In genomic region chr4:107625503-107625902, GRCh38 we compare ENCODE assay signal across 15 cellular contexts.
DNase-seq lines count a peak whose midpoint lies in the region; ATAC-seq and TF ChIP-seq lines count a peak whose summit lies in the region.
"Had no signal": no experiment of that assay in that cellular context is flagged by ENCODE, and none has a peak within 500 bp of the region (broad histone marks: within the 10 kb centered on the region; RNA-seq: fewer than 3 reads in every experiment).

No MANE protein-coding gene starts in this region.

- DNase-seq in amniotic epithelial cell (ENCODE audit: low read depth) (peak; percentile 46), hepatocyte (ENCODE audit: low spot score) (no peak), ovary (no peak), HUDEP-2 (lab: John Stamatoyannopoulos, UW; ENCODE audit: unreplicated experiment in 76 of 76) (no peak), KG1 (lab: John Stamatoyannopoulos, UW) (no peak)
- DNase-seq: ACHN; Calu3; CD4-positive, CD25-positive, alpha-beta regulatory T cell; DMS 273 treated with DMSO at 0.1 percent for 48 hours; GOT3 had no signal

- H4K20me1 ChIP-seq in hepatocyte (ENCODE audit: insufficient read depth, poor library complexity, severe bottlenecking) = no peaks in the 10 kb centered on the region

- no peaks in the 10 kb centered on the region for H3K36me3 ChIP-seq in hepatocyte (replicated peaks; ENCODE audit: insufficient read depth, low read depth)
- no peaks in the 10 kb centered on the region for H3K36me3 ChIP-seq in ovary
- H3K36me3 ChIP-seq: HAP-1 had no signal

- WGBS in hepatocyte (ENCODE audit: low lambda C conversion rate, missing lambda C conversion rate) = 94% methylated on average over 4 of the region's 4 CpGs
- 96 to 98% (median 98%) methylated on average over 4 of the region's 4 CpGs for WGBS in ovary, 3 donors

- no peak for TF ChIP-seq POLR2A in ovary (IDR thresholded peaks at IDR 0.05)

- no peaks in the 10 kb centered on the region for H3K27me3 ChIP-seq in hepatocyte
- H3K27me3 ChIP-seq in ovary = no peaks in the 10 kb centered on the region
- H3K27me3 ChIP-seq: BLaER1 treated with 17β-estradiol and CSF1 and Interleukin-3, amounts not matched to agents 10 nM and 100 nM had no signal

- H3K4me3 ChIP-seq in hepatocyte = no peak overlapping the region
- H3K4me3 ChIP-seq in ovary = no peak overlapping the region
- H3K4me3 ChIP-seq: BLaER1 treated with 17β-estradiol and CSF1 and Interleukin-3, amounts not matched to agents 10 nM and 100 nM; HAP-1 had no signal

- no peak overlapping the region for H2AFZ ChIP-seq in hepatocyte

- peaks cover 12% of the 10 kb centered on the region for H3K79me2 ChIP-seq in hepatocyte

- intact Hi-C loops in ovary (cut with DNase I) = no loop called here

- no peak for TF ChIP-seq EP300 in Ishikawa (IDR thresholded peaks at IDR 0.05; ENCODE audit: borderline replicate concordance)
- no peak for TF ChIP-seq EP300 in ovary (IDR thresholded peaks at IDR 0.05)

- H3K27ac ChIP-seq in 22Rv1 = 0 out of 2 replicates have a peak overlapping the region, but pooled peaks have one; percentile 13
- H3K27ac ChIP-seq in hepatocyte = peak overlapping the region; percentile 58
- H3K27ac ChIP-seq in ovary = no peak overlapping the region
- H3K27ac ChIP-seq: BLaER1 treated with 17β-estradiol and CSF1 and Interleukin-3, amounts not matched to agents 10 nM and 100 nM had no signal

- H3K9me2 ChIP-seq in hepatocyte (replicated peaks; ENCODE audit: insufficient read depth) = no peaks in the 10 kb centered on the region

- no peaks in the 10 kb centered on the region for H3K4me1 ChIP-seq in hepatocyte (ENCODE audit: insufficient read depth)
- no peaks in the 10 kb centered on the region for H3K4me1 ChIP-seq in ovary (ENCODE audit: insufficient read depth)
- H3K4me1 ChIP-seq: HAP-1 had no signal

- ATAC-seq in HG03565 (IDR thresholded peaks at IDR 0.05; ENCODE audit: unreplicated experiment) = no peak

- no peak overlapping the region for H3K4me2 ChIP-seq in hepatocyte
- H3K4me2 ChIP-seq: BLaER1 treated with 17β-estradiol and CSF1 and Interleukin-3, amounts not matched to agents 10 nM and 100 nM had no signal

- no peak for TF ChIP-seq RAD21 in Ishikawa (IDR thresholded peaks at IDR 0.05; ENCODE audit: low read depth)

- H3K9me3 ChIP-seq in hepatocyte (ENCODE audit: low read depth) = no peaks in the 10 kb centered on the region
- H3K9me3 ChIP-seq in ovary = no peaks in the 10 kb centered on the region
- H3K9me3 ChIP-seq: HAP-1 had no signal

- no peak for TF ChIP-seq CTCF in 22Rv1 (IDR thresholded peaks at IDR 0.05)
- no peak for TF ChIP-seq CTCF in hepatocyte (IDR thresholded peaks at IDR 0.05; ENCODE audit: poor library complexity)
- no peak for TF ChIP-seq CTCF in ovary (IDR thresholded peaks at IDR 0.05)

TF ChIP-seq in Ishikawa, 13 proteins besides CTCF, POLR2A, EP300 and RAD21:
- no peak for TF ChIP-seq CREB1 (IDR thresholded peaks at IDR 0.05; ENCODE audit: low read depth)
- TF ChIP-seq CEBPB (IDR thresholded peaks at IDR 0.05) = peak; percentile 18; the same call in 1 of the 2 replicates
- TF ChIP-seq TCF12 (IDR thresholded peaks at IDR 0.05; ENCODE audit: low read depth) = no peak

Comparison
In these comparisons a context has a peak if more than half of its experiments do, and no peak if none do; other contexts are left out.
1. H3K27ac ChIP-seq: peak in 22Rv1 (single experiment) and hepatocyte (single experiment); none in ovary (0 of 2).